ENCODE assay signal across 26 cellular contexts in genomic region chr5:133899506-133899905, GRCh38.
"Had no signal": no experiment of that assay in that cellular context is flagged by ENCODE, and none has a peak within 500 bp of the region (broad histone marks: within the 10 kb centered on the region; RNA-seq: fewer than 3 reads in every experiment).

No MANE protein-coding gene starts in this region.

- H3K9me3 ChIP-seq: left ventricle myocardium inferior, mucosa of descending colon, ovary, right atrium auricular region, stomach, testis, thyroid gland, transverse colon, upper lobe of left lung, vagina had no signal

- H3K4me3 ChIP-seq: left ventricle myocardium inferior, lung, mucosa of descending colon, ovary, right atrium auricular region, skin epidermis, stomach, testis, thyroid gland, transverse colon, upper lobe of left lung, vagina had no signal

- H3K36me3 ChIP-seq: left ventricle myocardium inferior, ovary, right atrium auricular region, stomach, thyroid gland, transverse colon, upper lobe of left lung, vagina had no signal

- H3K4me3 Mint-ChIP-seq: mesothelial cell of epicardium; naive thymus-derived CD8-positive, alpha-beta T cell; nephron; neural crest cell; stimulated activated naive B cell treated with anti-CD40 and anti-IgM and Interleukin-4, amounts not matched to agents 10 μg/mL and 1 μg/mL and 100 μg/mL, for 72 hours had no signal

- DNase-seq: islet precursor cell; left ventricle myocardium inferior; mesendoderm; mucosa of descending colon; naive thymus-derived CD8-positive, alpha-beta T cell; ovary; stimulated activated CD4-positive, alpha-beta T cell treated with anti-CD3 and anti-CD28 coated beads, Interleukin-12 subunit alpha, Interleukin-12 subunit beta, amount 100 ng/mL, for 4 hours; stimulated activated CD4-positive, alpha-beta T cell treated with anti-CD3 and anti-CD28 coated beads, Interleukin-15, amount 100 ng/mL, for 24 hours; stimulated activated CD4-positive, alpha-beta T cell treated with anti-CD3 and anti-CD28 coated beads, Interleukin-2, amount 100 ng/mL, for 24 hours; stimulated activated CD4-positive, alpha-beta T cell treated with anti-CD3 and anti-CD28 coated beads, Interleukin-4, amount 100 ng/mL, for 1 hour; stimulated activated naive B cell treated with anti-CD40 and anti-IgM and Interleukin-4, amounts not matched to agents 10 μg/mL and 1 μg/mL and 100 μg/mL, for 72 hours; stimulated activated naive CD8-positive, alpha-beta T cell treated with anti-CD3 and anti-CD28 coated beads, Interleukin-15, Interleukin-2, amounts not matched to agents 100 U/mL and 50 U/mL, for 24 hours; stomach; testis; thyroid gland; transverse colon; upper lobe of left lung had no signal

- H3K4me1 ChIP-seq: right atrium auricular region, stomach, testis, thyroid gland, transverse colon, upper lobe of left lung, vagina had no signal

- H3K27ac Mint-ChIP-seq: mesothelial cell of epicardium; nephron; progenitor cell of endocrine pancreas; stimulated activated naive B cell treated with anti-CD40 and anti-IgM and Interleukin-4, amounts not matched to agents 10 μg/mL and 1 μg/mL and 100 μg/mL, for 72 hours had no signal

- H3K27ac ChIP-seq: left ventricle myocardium inferior, ovary, right atrium auricular region, skin epidermis, stomach, testis, thyroid gland, transverse colon, upper lobe of left lung, vagina had no signal

- ATAC-seq: mucosa of descending colon; naive thymus-derived CD8-positive, alpha-beta T cell; sciatic nerve; stimulated activated naive B cell treated with anti-CD40 and anti-IgM and Interleukin-4, amounts not matched to agents 10 μg/mL and 1 μg/mL and 100 μg/mL, for 72 hours; stimulated activated naive CD8-positive, alpha-beta T cell treated with anti-CD3 and anti-CD28 coated beads, Interleukin-15, Interleukin-2, amounts not matched to agents 100 U/mL and 50 U/mL, for 24 hours had no signal

- H3K9me3 Mint-ChIP-seq: mesothelial cell of epicardium; naive thymus-derived CD8-positive, alpha-beta T cell; nephron; neural crest cell; stimulated activated naive B cell treated with anti-CD40 and anti-IgM and Interleukin-4, amounts not matched to agents 10 μg/mL and 1 μg/mL and 100 μg/mL, for 72 hours had no signal

- H3K27me3 ChIP-seq: ovary, right atrium auricular region, stomach, testis, thyroid gland, transverse colon, upper lobe of left lung, vagina had no signal

- H3K36me3 Mint-ChIP-seq: mesothelial cell of epicardium; naive thymus-derived CD8-positive, alpha-beta T cell; stimulated activated naive B cell treated with anti-CD40 and anti-IgM and Interleukin-4, amounts not matched to agents 10 μg/mL and 1 μg/mL and 100 μg/mL, for 72 hours had no signal

- H3K27me3 Mint-ChIP-seq: stimulated activated naive B cell treated with anti-CD40 and anti-IgM and Interleukin-4, amounts not matched to agents 10 μg/mL and 1 μg/mL and 100 μg/mL, for 72 hours had no signal

- H3K4me1 Mint-ChIP-seq: nephron had no signal
